In the genomic region with DNA sequence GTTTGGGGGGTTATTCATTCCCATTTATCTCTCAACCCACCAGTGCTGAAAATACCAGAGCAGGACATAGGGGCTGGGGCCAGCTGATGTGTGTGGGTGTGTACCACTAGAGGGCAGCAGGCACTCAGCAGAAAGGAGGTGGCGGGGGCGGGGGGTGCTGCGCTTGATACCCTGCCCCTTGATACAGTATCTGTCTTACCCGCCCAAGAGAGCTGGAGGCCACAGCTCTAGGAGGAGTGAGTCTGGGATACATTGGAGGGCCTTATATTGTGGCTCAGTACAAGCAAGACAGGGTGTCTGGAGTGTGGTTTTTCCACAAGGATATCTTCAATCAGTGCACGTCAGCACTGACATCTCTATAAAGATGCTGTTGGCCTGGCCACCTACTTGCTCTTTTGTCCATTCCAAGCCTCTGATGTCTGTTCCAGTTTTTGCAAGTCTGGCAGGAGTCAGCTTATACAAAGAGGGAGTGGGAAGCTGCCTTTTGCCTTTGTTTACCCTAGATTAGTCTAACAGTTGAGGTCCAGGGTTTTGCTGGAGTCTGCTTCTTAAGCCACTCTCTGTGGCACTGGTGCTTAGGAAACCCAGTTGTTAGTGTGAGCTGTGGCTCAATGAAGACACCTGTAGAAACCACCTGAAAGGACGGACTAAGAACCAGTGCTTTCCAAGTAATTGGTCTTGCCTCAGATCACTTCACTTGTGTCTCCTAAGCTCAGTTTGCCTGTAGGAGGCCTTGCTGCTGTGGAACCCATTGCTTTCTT, we compare ENCODE assay signal across 8 cellular contexts. TPM values are rescaled to one million over a fixed set of nuclear protein-coding genes. Genes with fewer than 3 reads are reported as not detected.
DNase-seq lines count a peak whose midpoint lies in the region; ATAC-seq, FAIRE-seq and TF ChIP-seq lines count a peak whose summit lies in the region.

No MANE protein-coding gene starts in this region.

- intact Hi-C loops in colonic mucosa (cut with DNase I) (loop anchor here (2.0 to 10.0 kb wide), 2 partner anchors 45 to 285 kb away; partner anchors contain the start of gene TEX264), HepG2 (cut with micrococcal nuclease; ENCODE audit: unreplicated experiment) (loop anchor here (2.0 to 10.0 kb wide), 2 partner anchors 45 to 285 kb away; partner anchors contain the start of gene TEX264)

- no peak for TF ChIP-seq POLR2A in HepG2 (IDR thresholded peaks at IDR 0.05; ENCODE audit: insufficient read depth in 1 of 2, low read depth in 2 of 2, low read length in 2 of 2)

- H3K79me2 ChIP-seq in HepG2 (ENCODE audit: insufficient read depth, low read length): peaks cover 56% of the 10 kb centered on the region

- no peaks in the 10 kb centered on the region for H3K36me3 ChIP-seq in colonic mucosa
- peaks cover 11 to 35% of the 10 kb centered on the region in 2 experiments for H3K36me3 ChIP-seq in HepG2 (replicated peaks in 1 of 2; ENCODE audit: control insufficient read depth in 1 of 2, insufficient read depth in 2 of 2, low read length in 2 of 2)

- peaks cover 67% of the 10 kb centered on the region for H3K4me1 Mint-ChIP-seq in stimulated activated effector memory CD8-positive, alpha-beta T cell treated with anti-CD3 and anti-CD28 coated beads, Interleukin-12 subunit alpha, Interleukin-12 subunit beta, amount 100 ng/mL, for 72 hours

- H3K9ac ChIP-seq in colonic mucosa (ENCODE audit: low read depth in 2 of 2, low read length in 2 of 2) (peak overlapping the region in 1 of 2 donors; percentile 75), HepG2 (ENCODE audit: insufficient read depth, low read depth, low read length) (no peak overlapping the region)

- CTCF ChIA-PET in HepG2 (lab: Yijun Ruan, JAX; ENCODE audit: low intra/inter-chr PET ratio, low total read pairs): interaction anchor here (1.3 kb wide), 1 partner anchor 45 kb away, joined by 4 read pairs; no protein-coding TSS in a partner anchor

- in situ Hi-C loops in HepG2 (cut with HindIII; ENCODE audit: extremely low pct_ligation_motif_present, low pct_unique_long_range_greater_than_20kb): no loop called here

- ATAC-seq in HepG2: peak; percentile 14
- no peak for ATAC-seq in stimulated activated effector memory CD8-positive, alpha-beta T cell treated with anti-CD3 and anti-CD28 coated beads, Interleukin-12 subunit alpha, Interleukin-12 subunit beta, amount 100 ng/mL, for 72 hours
- no peak for ATAC-seq in HG03108 (IDR thresholded peaks at IDR 0.05; ENCODE audit: unreplicated experiment)

- POLR2A ChIA-PET in HepG2 (lab: Yijun Ruan, JAX): interaction anchor here (1.3 kb wide), 1 partner anchor 788 kb away, joined by 3 read pairs; no protein-coding TSS in a partner anchor

- H3K27ac ChIP-seq in colonic mucosa (peak overlapping the region; percentile 52), HepG2 (ENCODE audit: extremely low read length, insufficient read depth, low read length) (no peak overlapping the region)

- TF ChIP-seq EP300 in HepG2 (IDR thresholded peaks at IDR 0.05; ENCODE audit: low read depth in 2 of 2, low read length in 2 of 2): no peak
- TF ChIP-seq EP300 in HepG2 (CRISPR knock-in tag; IDR thresholded peaks at IDR 0.05; ENCODE audit: borderline replicate concordance): no peak

- H3K4me1 ChIP-seq in colonic mucosa (peaks cover 51% of the 10 kb centered on the region), HepG2 (ENCODE audit: insufficient read depth, low read length) (peaks cover 72% of the 10 kb centered on the region)

- H2AFZ ChIP-seq in HepG2 (ENCODE audit: low read length): no peak overlapping the region

- TF ChIP-seq RAD21 in HepG2 (CRISPR knock-in tag; IDR thresholded peaks at IDR 0.05): peak; percentile 53

- DNase-seq in COLO829 (ENCODE audit: low spot score) (peak; percentile 61), HTR-8/SVneo (ENCODE audit: insufficient read length, low spot score) (peak; percentile 55), UCSD-AML1 (lab: John Stamatoyannopoulos, UW; ENCODE audit: unreplicated experiment) (peak; percentile 49), colonic mucosa (peak; percentile 63), HepG2 (ENCODE audit: low spot score) (peak; percentile 42), NCI-H524 treated with DMSO at 0.1 percent for 48 hours (lab: John Stamatoyannopoulos, UW) (no peak)
- peak; percentile 21 to 75 for DNase-seq in stimulated activated effector memory CD8-positive, alpha-beta T cell treated with anti-CD3 and anti-CD28 coated beads, Interleukin-12 subunit alpha, Interleukin-12 subunit beta, amount 100 ng/mL, for 72 hours (ENCODE audit: low spot score in 2 of 2)

- peak overlapping the region; percentile 16 for H3K4me3 Mint-ChIP-seq in stimulated activated effector memory CD8-positive, alpha-beta T cell treated with anti-CD3 and anti-CD28 coated beads, Interleukin-12 subunit alpha, Interleukin-12 subunit beta, amount 100 ng/mL, for 72 hours

- H4K20me1 ChIP-seq in HepG2 (ENCODE audit: insufficient read depth, low read length): peaks cover 17% of the 10 kb centered on the region

- peak overlapping the region; percentile 82 for H3K27ac Mint-ChIP-seq in stimulated activated effector memory CD8-positive, alpha-beta T cell treated with anti-CD3 and anti-CD28 coated beads, Interleukin-12 subunit alpha, Interleukin-12 subunit beta, amount 100 ng/mL, for 72 hours

- FAIRE-seq in HTR-8/SVneo (lab: Jason Lieb, UNC) (no peak), HepG2 (lab: Jason Lieb, UNC) (no peak)

- H3K9me3 Mint-ChIP-seq in stimulated activated effector memory CD8-positive, alpha-beta T cell treated with anti-CD3 and anti-CD28 coated beads, Interleukin-12 subunit alpha, Interleukin-12 subunit beta, amount 100 ng/mL, for 72 hours: no peaks in the 10 kb centered on the region

- H3K27me3 ChIP-seq in colonic mucosa: no peaks in the 10 kb centered on the region
- no peaks in the 10 kb centered on the region; a peak in 1 of 5 replicates for H3K27me3 ChIP-seq in HepG2 (ENCODE audit: control insufficient read depth in 1 of 2, insufficient read depth in 2 of 2, low read length in 2 of 2)

- H3K4me2 ChIP-seq in HepG2 (ENCODE audit: low read depth, low read length): peak overlapping the region; percentile 93

- no TSS peak for BruUV-seq in HepG2 (replicated peaks; lab: Mats Ljungman, UMichigan)

- 78% methylated on average over 5 of the region's 6 CpGs for WGBS in HepG2 (ENCODE audit: low lambda C conversion rate)

- H3K4me3 ChIP-seq in colonic mucosa (no peak overlapping the region), HepG2 (replicated peaks in 1 of 3; ENCODE audit: insufficient read depth in 1 of 3, low read depth in 2 of 3, low read length in 3 of 3) (no peak overlapping the region)

- no peaks in the 10 kb centered on the region for H3K9me3 ChIP-seq in colonic mucosa
- no peaks in the 10 kb centered on the region for H3K9me3 ChIP-seq in HepG2 (ENCODE audit: low read length)

- H3K36me3 Mint-ChIP-seq in stimulated activated effector memory CD8-positive, alpha-beta T cell treated with anti-CD3 and anti-CD28 coated beads, Interleukin-12 subunit alpha, Interleukin-12 subunit beta, amount 100 ng/mL, for 72 hours: peaks cover 90% of the 10 kb centered on the region

- TF ChIP-seq CTCF in colonic mucosa (IDR thresholded peaks at IDR 0.05) (peak; percentile 69), HepG2 (CRISPR knock-in tag; IDR thresholded peaks at IDR 0.05) (peak; percentile 85)

RNA-seq across cellular contexts. Expression of gene RBM15B, which starts 1.5 kb away (rescaled TPM):
- total RNA-seq in colonic mucosa (10 to 100 TPM; 31.8 to 35.4 TPM), HepG2 (2016; rRNA removed; fragmentation: Illumina TruSeq; extraction: Trizol) (19.3 and 19.6 TPM in 2 replicates)
- 4.0 and 4.1 TPM in 2 replicates for total RNA-seq in HepG2 (2016; cell fraction: cytosol; rRNA removed; fragmentation: Illumina TruSeq; extraction: Trizol; ENCODE audit: low read depth)
- 15.8 and 19.9 TPM in 2 replicates for total RNA-seq in HepG2 (2016; cell fraction: insoluble cytoplasmic fraction; rRNA removed; fragmentation: Illumina TruSeq; extraction: Trizol)
- total RNA-seq in HepG2 (2016; cell fraction: membrane; rRNA removed; fragmentation: Illumina TruSeq; extraction: Trizol): 21.6 and 22.6 TPM in 2 replicates
- 15.0 and 17.5 TPM in 2 replicates for total RNA-seq in HepG2 (2016; cell fraction: nucleus; rRNA removed; fragmentation: Illumina TruSeq; extraction: Trizol)
- polyA plus RNA-seq in HepG2 (2011; rRNA removed): 8.2 and 8.5 TPM in 2 replicates
- polyA plus RNA-seq in HepG2 (2011; cell fraction: cytosol; rRNA removed): 8.8 and 9.8 TPM in 2 replicates
- polyA plus RNA-seq in HepG2 (2011; cell fraction: nucleus; rRNA removed): 10.4 and 11.9 TPM in 2 replicates
- polyA plus RNA-seq in HepG2 (2012): 9.6 and 10.5 TPM in 2 replicates
- 3.9 and 4.1 TPM in 2 replicates for polyA plus RNA-seq in HepG2 (2016; cell fraction: cytosol; fragmentation: Illumina TruSeq; extraction: Trizol; ENCODE audit: low read depth)
- 20.7 and 23.7 TPM in 2 replicates for polyA plus RNA-seq in HepG2 (2016; cell fraction: insoluble cytoplasmic fraction; fragmentation: Illumina TruSeq; extraction: Trizol; ENCODE audit: low read depth)
- 17.3 and 19.5 TPM in 2 replicates for polyA plus RNA-seq in HepG2 (2016; cell fraction: membrane; fragmentation: Illumina TruSeq; extraction: Trizol; ENCODE audit: low read depth)
- 21.7 and 22.1 TPM in 2 replicates for polyA plus RNA-seq in HepG2 (2016; cell fraction: nucleus; fragmentation: Illumina TruSeq; extraction: Trizol; ENCODE audit: insufficient read depth, low read depth)
- polyA minus RNA-seq in HepG2 (2011; rRNA and poly(A)+ RNA removed; ENCODE audit: low replicate concordance): 23.7 and 28.7 TPM in 2 replicates
- 9.1 and 9.2 TPM in 2 replicates for polyA minus RNA-seq in HepG2 (2011; cell fraction: cytosol; rRNA and poly(A)+ RNA removed)
- polyA minus RNA-seq in HepG2 (2011; cell fraction: nucleus; rRNA and poly(A)+ RNA removed): 30.8 and 31.5 TPM in 2 replicates

RNA-seq across cellular contexts. Expression of gene MANF, which starts 4.5 kb away (rescaled TPM):
- total RNA-seq in colonic mucosa (100 to 1,000 TPM; 100 to 178 TPM), HepG2 (2016; rRNA removed; fragmentation: Illumina TruSeq; extraction: Trizol) (111 and 269 TPM in 2 replicates)
- 69.4 and 76.3 TPM in 2 replicates for total RNA-seq in HepG2 (2016; cell fraction: cytosol; rRNA removed; fragmentation: Illumina TruSeq; extraction: Trizol; ENCODE audit: low read depth)
- 107 and 262 TPM in 2 replicates for total RNA-seq in HepG2 (2016; cell fraction: insoluble cytoplasmic fraction; rRNA removed; fragmentation: Illumina TruSeq; extraction: Trizol)
- 72.9 and 73.6 TPM in 2 replicates for total RNA-seq in HepG2 (2016; cell fraction: membrane; rRNA removed; fragmentation: Illumina TruSeq; extraction: Trizol)
- total RNA-seq in HepG2 (2016; cell fraction: nucleus; rRNA removed; fragmentation: Illumina TruSeq; extraction: Trizol): 161 and 173 TPM in 2 replicates
- 47.6 and 55.4 TPM in 2 replicates for polyA plus RNA-seq in HepG2 (2011; rRNA removed)
- 45.7 and 62.4 TPM in 2 replicates for polyA plus RNA-seq in HepG2 (2011; cell fraction: cytosol; rRNA removed)
- polyA plus RNA-seq in HepG2 (2011; cell fraction: nucleus; rRNA removed): 15.5 and 21.5 TPM in 2 replicates
- polyA plus RNA-seq in HepG2 (2012): 75.8 and 112 TPM in 2 replicates
- 49.9 and 54.5 TPM in 2 replicates for polyA plus RNA-seq in HepG2 (2016; cell fraction: cytosol; fragmentation: Illumina TruSeq; extraction: Trizol; ENCODE audit: low read depth)
- polyA plus RNA-seq in HepG2 (2016; cell fraction: insoluble cytoplasmic fraction; fragmentation: Illumina TruSeq; extraction: Trizol; ENCODE audit: low read depth): 114 and 115 TPM in 2 replicates
- polyA plus RNA-seq in HepG2 (2016; cell fraction: membrane; fragmentation: Illumina TruSeq; extraction: Trizol; ENCODE audit: low read depth): 56.5 and 56.9 TPM in 2 replicates
- polyA plus RNA-seq in HepG2 (2016; cell fraction: nucleus; fragmentation: Illumina TruSeq; extraction: Trizol; ENCODE audit: insufficient read depth, low read depth): 280 and 295 TPM in 2 replicates
- polyA minus RNA-seq in HepG2 (2011; rRNA and poly(A)+ RNA removed; ENCODE audit: low replicate concordance): 5.1 and 7.1 TPM in 2 replicates
- 15.4 and 17.7 TPM in 2 replicates for polyA minus RNA-seq in HepG2 (2011; cell fraction: cytosol; rRNA and poly(A)+ RNA removed)
- polyA minus RNA-seq in HepG2 (2011; cell fraction: nucleus; rRNA and poly(A)+ RNA removed): 16.2 and 19.4 TPM in 2 replicates
